23 cellular contexts compared by ENCODE assay signal in the genomic region with DNA sequence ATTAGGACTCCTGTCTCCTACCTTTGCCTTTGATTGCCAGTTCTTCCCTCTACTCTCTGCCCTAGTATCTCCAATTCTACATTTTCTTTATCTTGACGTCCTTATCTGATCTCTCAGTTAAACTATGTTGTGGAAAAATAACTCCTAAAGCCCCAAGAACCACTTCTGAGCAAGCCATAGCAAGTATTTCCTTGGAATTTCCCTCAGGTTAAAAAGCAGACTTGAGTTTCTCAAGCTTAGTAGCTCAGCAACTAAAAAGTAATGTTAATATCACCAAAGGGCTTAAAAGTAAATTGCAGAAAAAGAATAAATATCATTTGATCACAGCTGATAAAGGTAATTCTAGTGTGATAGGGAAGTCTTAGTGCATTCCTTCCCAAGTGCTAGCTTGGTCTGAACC. TPM values are rescaled to one million over a fixed set of nuclear protein-coding genes. Genes with fewer than 3 reads are reported as not detected.
"Had no signal": no experiment of that assay in that cellular context is flagged by ENCODE, and none has a peak within 500 bp of the region (broad histone marks: within the 10 kb centered on the region; RNA-seq: fewer than 3 reads in every experiment).

No MANE protein-coding gene starts in this region.

- H3K9me3 Mint-ChIP-seq: activated T-cell treated with anti-CD3 and anti-CD28 coated beads, Interleukin-2, amount 50 U/mL, for 72 hours; T-helper 1 cell treated with Interleukin-12 subunit alpha and Interleukin-12 subunit beta and Interleukin-4 antibody, amounts not matched to agents 30 μg/mL and 1 μg/mL, for 36 hours had no signal

- H3K27ac ChIP-seq: colonic mucosa, gastroesophageal sphincter, heart right ventricle had no signal

- H3K9me3 ChIP-seq: colonic mucosa, gastroesophageal sphincter, heart right ventricle had no signal

- H3K27ac Mint-ChIP-seq: activated naive CD8-positive, alpha-beta T cell; activated T-cell treated with anti-CD3 and anti-CD28 coated beads, Interleukin-2, amount 50 U/mL, for 72 hours; T-helper 1 cell treated with Interleukin-12 subunit alpha and Interleukin-12 subunit beta and Interleukin-4 antibody, amounts not matched to agents 30 μg/mL and 1 μg/mL, for 36 hours had no signal

- DNase-seq: activated CD4-positive, alpha-beta T cell treated with anti-CD3 and anti-CD28 coated beads, Interleukin-2, amount 50 U/mL, for 1 hour; activated CD8-positive, alpha-beta memory T cell treated with anti-CD3 and anti-CD28 coated beads for 24 hours; activated CD8-positive, alpha-beta memory T cell treated with anti-CD3 and anti-CD28 coated beads, Interleukin-2, amount 50 U/mL, for 48 hours; activated effector memory CD4-positive, alpha-beta T cell treated with anti-CD3 and anti-CD28 coated beads, Interleukin-2, amount 50 U/mL, for 16 hours; activated T-cell treated with anti-CD3 and anti-CD28 coated beads, Interleukin-2, amount 50 U/mL, for 72 hours; amygdala; central memory CD4-positive, alpha-beta T cell; colonic mucosa; erythroblast; heart right ventricle; occipital lobe; posterior cingulate gyrus; retina; stimulated activated CD4-positive, alpha-beta T cell treated with anti-CD3 and anti-CD28 coated beads, Interleukin-12 subunit alpha, Interleukin-12 subunit beta, amount 100 ng/mL, for 4 hours; stimulated activated CD4-positive, alpha-beta T cell treated with anti-CD3 and anti-CD28 coated beads, Interleukin-1b, Interleukin-23, amount 100 ng/mL, for 48 hours; stimulated activated CD8-positive, alpha-beta memory T cell treated with anti-CD3 and anti-CD28 coated beads, Interleukin-4, amount 100 ng/mL, for 48 hours; stimulated activated naive CD4-positive, alpha-beta T cell had no signal

- H3K27me3 Mint-ChIP-seq: activated naive CD8-positive, alpha-beta T cell had no signal

- H3K27me3 ChIP-seq: colonic mucosa, gastroesophageal sphincter, heart right ventricle had no signal

- H3K36me3 Mint-ChIP-seq: activated naive CD8-positive, alpha-beta T cell; brain had no signal

- H3K4me1 Mint-ChIP-seq: brain had no signal

- H3K4me1 ChIP-seq: colonic mucosa had no signal

- H3K36me3 ChIP-seq: colonic mucosa, gastroesophageal sphincter, heart right ventricle had no signal

- H3K4me3 Mint-ChIP-seq: activated naive CD8-positive, alpha-beta T cell; activated T-cell treated with anti-CD3 and anti-CD28 coated beads, Interleukin-2, amount 50 U/mL, for 72 hours; brain; T-helper 1 cell treated with Interleukin-12 subunit alpha and Interleukin-12 subunit beta and Interleukin-4 antibody, amounts not matched to agents 30 μg/mL and 1 μg/mL, for 36 hours had no signal

- ATAC-seq: activated CD4-positive, CD25-positive, alpha-beta regulatory T cell treated with anti-CD3 and anti-CD28 coated beads, Interleukin-2, amount 50 U/mL, for 24 hours; activated T-cell treated with anti-CD3 and anti-CD28 coated beads, Interleukin-2, amount 50 U/mL, for 72 hours; gastroesophageal sphincter; heart right ventricle had no signal

- H3K4me3 ChIP-seq: colonic mucosa, gastroesophageal sphincter, heart right ventricle had no signal

RNA-seq across cellular contexts. Expression of gene HSPB3, which starts 13.2 kb away (rescaled TPM):
- total RNA-seq: activated T-cell treated with anti-CD3 and anti-CD28 coated beads, Interleukin-2, amount 50 U/mL, for 72 hours had no signal
- polyA plus RNA-seq: neural cell had no signal
